Comparison of ENCODE assay signal across 21 cellular contexts in genomic region chr3:141083831-141084624, GRCh38. TPM values are rescaled to one million over a fixed set of nuclear protein-coding genes. Genes with fewer than 3 reads are reported as not detected.
DNase-seq lines count a peak whose midpoint lies in the region; ATAC-seq, FAIRE-seq and TF ChIP-seq lines count a peak whose summit lies in the region.
"Had no signal": no experiment of that assay in that cellular context is flagged by ENCODE, and none has a peak within 500 bp of the region (broad histone marks: within the 10 kb centered on the region; RNA-seq: fewer than 3 reads in every experiment).

No MANE protein-coding gene starts in this region.

- H2AK5ac ChIP-seq in neuronal stem cell (ENCODE audit: low read depth, low read length): peak overlapping the region; percentile 91

- intact Hi-C loops in activated CD8-positive, alpha-beta T cell treated with anti-CD3 and anti-CD28 coated beads for 36 hours (cut with micrococcal nuclease): no loop called here

- TF ChIP-seq CTCF in cardiac muscle cell (IDR thresholded peaks at IDR 0.05; ENCODE audit: low read depth, low read length): no peak
- no peak for TF ChIP-seq CTCF in activated CD8-positive, alpha-beta T cell treated with anti-CD3 and anti-CD28 coated beads for 36 hours (IDR thresholded peaks at IDR 0.05)

- no peaks in the 10 kb centered on the region for H3K9me3 ChIP-seq in BLaER1
- H3K9me3 ChIP-seq in cardiac muscle cell (ENCODE audit: low read depth): no peaks in the 10 kb centered on the region
- no peaks in the 10 kb centered on the region for H3K9me3 ChIP-seq in neuronal stem cell (replicated peaks in 1 of 2; ENCODE audit: control insufficient read depth in 2 of 2, insufficient read depth in 1 of 2, low read depth in 1 of 2, low read length in 2 of 2)
- H3K9me3 ChIP-seq: gastroesophageal sphincter, tibial nerve had no signal

- H3K4me1 Mint-ChIP-seq in activated CD8-positive, alpha-beta T cell treated with anti-CD3 and anti-CD28 coated beads for 36 hours (ENCODE audit: low read depth): no peaks in the 10 kb centered on the region
- H3K4me1 Mint-ChIP-seq: activated CD4-positive, alpha-beta T cell treated with anti-CD3 and anti-CD28 coated beads, Interleukin-2, amount 10 ng/mL, durations not matched to agents 24 days and 14 days had no signal

- H3K36me3 ChIP-seq in BLaER1 (no peaks in the 10 kb centered on the region), cardiac muscle cell (no peaks in the 10 kb centered on the region), neuronal stem cell (replicated peaks in 1 of 2; ENCODE audit: control insufficient read depth in 2 of 2, insufficient read depth in 2 of 2, low read length in 2 of 2) (peaks cover 0 to 85% of the 10 kb centered on the region in 2 donors)
- H3K36me3 ChIP-seq: gastroesophageal sphincter, tibial nerve had no signal

- H3K4ac ChIP-seq in neuronal stem cell (ENCODE audit: low read length): no peak overlapping the region

- H3K79me1 ChIP-seq in neuronal stem cell (ENCODE audit: low read depth, low read length): peaks cover 15% of the 10 kb centered on the region

- H3K27ac Mint-ChIP-seq in activated CD8-positive, alpha-beta T cell treated with anti-CD3 and anti-CD28 coated beads for 36 hours: no peak overlapping the region
- H3K27ac Mint-ChIP-seq: activated CD4-positive, alpha-beta T cell treated with anti-CD3 and anti-CD28 coated beads, Interleukin-2, amount 10 ng/mL, durations not matched to agents 24 days and 14 days; activated naive CD8-positive, alpha-beta T cell; T-helper 2 cell treated with Interferon-gamma antibody and Interleukin-4, amounts not matched to agents 5 μg/mL and 100 μg/mL, for 36 hours had no signal

- H3K9ac ChIP-seq in BLaER1 (no peak overlapping the region), neuronal stem cell (ENCODE audit: low read depth, low read length, poor library complexity) (no peak overlapping the region)

- no peak overlapping the region for H3K4me3 Mint-ChIP-seq in activated CD8-positive, alpha-beta T cell treated with anti-CD3 and anti-CD28 coated beads for 36 hours
- H3K4me3 Mint-ChIP-seq: activated CD4-positive, alpha-beta T cell treated with anti-CD3 and anti-CD28 coated beads, Interleukin-2, amount 10 ng/mL, durations not matched to agents 24 days and 14 days; activated naive CD8-positive, alpha-beta T cell; T-helper 2 cell treated with Interferon-gamma antibody and Interleukin-4, amounts not matched to agents 5 μg/mL and 100 μg/mL, for 36 hours had no signal

- CTCF ChIA-PET in activated CD8-positive, alpha-beta T cell treated with anti-CD3 and anti-CD28 coated beads for 36 hours (lab: Charles Lee): interaction anchor here (1.7 to 2.0 kb wide), 2 partner anchors 73 to 108 kb away, joined by 4 to 7 read pairs; no protein-coding TSS in a partner anchor

- no peak for FAIRE-seq in GM19239 (lab: Jason Lieb, UNC)

- peak overlapping the region; percentile 95 for H2BK5ac ChIP-seq in neuronal stem cell (ENCODE audit: low read length)

- no peak overlapping the region for H2BK15ac ChIP-seq in neuronal stem cell (ENCODE audit: low read length)

- H4K8ac ChIP-seq in neuronal stem cell (ENCODE audit: low read depth, low read length): no peak overlapping the region

- peak overlapping the region; percentile 68 for H4K91ac ChIP-seq in neuronal stem cell (ENCODE audit: low read depth, low read length, poor library complexity)

- H3K27me3 Mint-ChIP-seq in activated CD8-positive, alpha-beta T cell treated with anti-CD3 and anti-CD28 coated beads for 36 hours: peaks cover 2% of the 10 kb centered on the region
- H3K27me3 Mint-ChIP-seq: activated naive CD8-positive, alpha-beta T cell had no signal

- H3K4me3 ChIP-seq in BLaER1 (no peak overlapping the region), cardiac muscle cell (no peak overlapping the region), neuronal stem cell (ENCODE audit: low read length in 2 of 2) (no peak overlapping the region)
- H3K4me3 ChIP-seq: gastroesophageal sphincter, tibial nerve had no signal

- no peaks in the 10 kb centered on the region for H4K20me1 ChIP-seq in BLaER1

- no CpG with 5 or more reads among the region's 13 CpGs for WGBS in neuronal stem cell (ENCODE audit: extremely low coverage in 2 of 2, insufficient read length in 2 of 2, insufficient replicate concordance in 1 of 2), 2 donors

- H3K36me3 Mint-ChIP-seq in activated CD8-positive, alpha-beta T cell treated with anti-CD3 and anti-CD28 coated beads for 36 hours (ENCODE audit: low read depth): no peaks in the 10 kb centered on the region
- H3K36me3 Mint-ChIP-seq: activated naive CD8-positive, alpha-beta T cell had no signal

- POLR2A ChIA-PET in activated CD8-positive, alpha-beta T cell treated with anti-CD3 and anti-CD28 coated beads for 36 hours (lab: Charles Lee): no interaction called here

- peak overlapping the region; percentile 68 for H3K18ac ChIP-seq in neuronal stem cell (ENCODE audit: low read length)

- H3K27me3 ChIP-seq in BLaER1 (no peaks in the 10 kb centered on the region), cardiac muscle cell (no peaks in the 10 kb centered on the region), neuronal stem cell (ENCODE audit: control insufficient read depth in 3 of 3, insufficient read depth in 3 of 3, low read depth in 1 of 3, low read length in 3 of 3) (no peaks in the 10 kb centered on the region)
- H3K27me3 ChIP-seq: gastroesophageal sphincter, tibial nerve had no signal

- peak overlapping the region; percentile 76 for H2BK120ac ChIP-seq in neuronal stem cell (ENCODE audit: low read depth, low read length)

- H3K9me3 Mint-ChIP-seq in activated CD8-positive, alpha-beta T cell treated with anti-CD3 and anti-CD28 coated beads for 36 hours: no peaks in the 10 kb centered on the region
- H3K9me3 Mint-ChIP-seq: activated CD4-positive, alpha-beta T cell treated with anti-CD3 and anti-CD28 coated beads, Interleukin-2, amount 10 ng/mL, durations not matched to agents 24 days and 14 days; T-helper 2 cell treated with Interferon-gamma antibody and Interleukin-4, amounts not matched to agents 5 μg/mL and 100 μg/mL, for 36 hours had no signal

- no peak overlapping the region for H3K14ac ChIP-seq in neuronal stem cell (ENCODE audit: low read length)

- H3K4me2 ChIP-seq in BLaER1 (peak overlapping the region; percentile 69), neuronal stem cell (ENCODE audit: insufficient read depth, low read length, poor library complexity, severe bottlenecking) (peak overlapping the region; percentile 26)

- H3K4me1 ChIP-seq in BLaER1: peaks cover 27% of the 10 kb centered on the region
- H3K4me1 ChIP-seq in cardiac muscle cell (ENCODE audit: low read depth): peaks cover 81% of the 10 kb centered on the region
- peaks cover 73 to 76% of the 10 kb centered on the region in 2 donors for H3K4me1 ChIP-seq in neuronal stem cell (ENCODE audit: control insufficient read depth in 2 of 2, insufficient read depth in 1 of 2, low read depth in 1 of 2, low read length in 2 of 2)
- H3K4me1 ChIP-seq: tibial nerve had no signal

- H3K27ac ChIP-seq in BLaER1 (peak overlapping the region; percentile 45; the same call in 1 of the 2 replicates), cardiac muscle cell (peak overlapping the region; percentile 95), neuronal stem cell (replicated peaks; ENCODE audit: low read length) (peak overlapping the region; percentile 84)
- H3K27ac ChIP-seq: gastroesophageal sphincter, tibial nerve had no signal

- peak; percentile 97 for DNase-seq in NCI-H82 (lab: John Stamatoyannopoulos, UW)
- peak in 1 of 2 donors; percentile 67 for DNase-seq in cardiac muscle cell (ENCODE audit: low read depth in 1 of 2, low spot score in 1 of 2)
- DNase-seq in neuronal stem cell (ENCODE audit: low spot score): peak; percentile 75
- no peak for DNase-seq in GM19239 (ENCODE audit: insufficient read length, low spot score)
- no peak for DNase-seq in activated CD8-positive, alpha-beta T cell treated with anti-CD3 and anti-CD28 coated beads for 36 hours
- DNase-seq: activated CD4-positive, alpha-beta T cell treated with anti-CD3 and anti-CD28 coated beads, Interleukin-2, amount 10 ng/mL, durations not matched to agents 24 days and 14 days; Calu3; caudate nucleus; NCI-H187; NCI-H510A; stimulated activated CD4-positive, alpha-beta T cell treated with anti-CD3 and anti-CD28 coated beads, Interleukin-4, amount 100 ng/mL, for 1 hour had no signal

- ATAC-seq in HG03378 (IDR thresholded peaks at IDR 0.05; ENCODE audit: unreplicated experiment) (no peak), GM19023 (IDR thresholded peaks at IDR 0.05; ENCODE audit: unreplicated experiment) (no peak)
- no peak for ATAC-seq in activated CD8-positive, alpha-beta T cell treated with anti-CD3 and anti-CD28 coated beads for 36 hours
- ATAC-seq: gastroesophageal sphincter had no signal

- H3K23ac ChIP-seq in neuronal stem cell (ENCODE audit: low read depth, low read length, poor library complexity): no peak overlapping the region

- no peak overlapping the region for H2AFZ ChIP-seq in neuronal stem cell (ENCODE audit: low read length)

- peak overlapping the region; percentile 59 for H2BK12ac ChIP-seq in neuronal stem cell (ENCODE audit: low read length)

RNA-seq across cellular contexts. Expression of gene SPSB4, which starts 32.9 kb away (rescaled TPM):
- total RNA-seq in cardiac muscle cell: 66.4 and 82.2 TPM in 2 replicates
- polyA plus RNA-seq in cardiac muscle cell: 57.0 and 58.3 TPM in 2 replicates
- polyA plus RNA-seq in neuronal stem cell (2013, experiment 1 of 2): 19.8 TPM
- polyA plus RNA-seq in neuronal stem cell (2013, experiment 2 of 2): 19.2 TPM
- total RNA-seq in activated CD8-positive, alpha-beta T cell treated with anti-CD3 and anti-CD28 coated beads for 36 hours: not detected
- total RNA-seq: activated CD4-positive, alpha-beta T cell treated with anti-CD3 and anti-CD28 coated beads, Interleukin-2, amount 10 ng/mL, durations not matched to agents 24 days and 14 days; Calu3; mononuclear cell; pulmonary artery endothelial cell; RPMI7951 had no signal

Comparison
In these comparisons a context has a peak if more than half of its experiments do, and no peak if none do; other contexts are left out.
1. H3K27ac ChIP-seq: peak in every context shown above with its lines; median percentile 95 in cardiac muscle cell; 84 in neuronal stem cell; 45 in BLaER1.
2. DNase-seq: peak in NCI-H82 (single experiment) and neuronal stem cell (single experiment); none in GM19239 (single experiment) and activated CD8-positive, alpha-beta T cell treated with anti-CD3 and anti-CD28 coated beads for 36 hours (single experiment).
3. RNA of gene SPSB4, which starts 32.9 kb away (total RNA-seq): 66.4 to 82.2 TPM in cardiac muscle cell; not detected in activated CD8-positive, alpha-beta T cell treated with anti-CD3 and anti-CD28 coated beads for 36 hours; every median in the first group is over 10 times any median in the second.